In genomic region chr7:119482671-119483070, GRCh38 we compare ENCODE assay signal across 20 cellular contexts.
"Had no signal": no experiment of that assay in that cellular context is flagged by ENCODE, and none has a peak within 500 bp of the region (broad histone marks: within the 10 kb centered on the region; RNA-seq: fewer than 3 reads in every experiment).

No MANE protein-coding gene starts in this region.

- H3K4me3 Mint-ChIP-seq: activated CD4-positive, alpha-beta T cell treated with anti-CD3 and anti-CD28 coated beads, Interleukin-2, amount 10 ng/mL, durations not matched to agents 7 days and 5 days; activated CD8-positive, alpha-beta T cell treated with anti-CD3 and anti-CD28 coated beads, Interleukin-2, amount 10 ng/mL, durations not matched to agents 7 days and 5 days; activated naive CD8-positive, alpha-beta T cell treated with anti-CD3 and anti-CD28 coated beads, Interleukin-2, amount 10 ng/mL, durations not matched to agents 7 days and 5 days; activated T-cell treated with anti-CD3 and anti-CD28 coated beads, Interleukin-2, amount 50 U/mL, for 24 hours; dendritic cell treated with granulocyte-macrophage colony-stimulating factor and Interleukin-4, amounts not matched to agents 40 ng/mL and 50 ng/mL, for 4 days; immature natural killer cell; neural crest cell; stimulated activated naive CD8-positive, alpha-beta T cell treated with anti-CD3 and anti-CD28 coated beads, Interleukin-15, Interleukin-2, amounts not matched to agents 100 ng/mL and 50 ng/mL, for 24 hours had no signal

- H3K36me3 ChIP-seq: cardiac muscle cell, esophagus muscularis mucosa, heart right ventricle, prostate gland, right atrium auricular region, suprapubic skin, transverse colon, uterus had no signal

- H3K4me1 ChIP-seq: esophagus muscularis mucosa, heart right ventricle, prostate gland, right atrium auricular region, suprapubic skin, transverse colon, uterus had no signal

- H3K27me3 ChIP-seq: cardiac muscle cell, esophagus muscularis mucosa, heart right ventricle, right atrium auricular region, suprapubic skin, transverse colon, uterus had no signal

- H3K4me3 ChIP-seq: cardiac muscle cell, esophagus muscularis mucosa, heart right ventricle, prostate gland, right atrium auricular region, suprapubic skin, transverse colon, uterus had no signal

- ATAC-seq: activated CD8-positive, alpha-beta T cell treated with anti-CD3 and anti-CD28 coated beads, Interleukin-2, amount 10 ng/mL, durations not matched to agents 7 days and 5 days; heart right ventricle; left ventricle myocardium superior had no signal

- H3K27ac ChIP-seq: cardiac muscle cell, esophagus muscularis mucosa, heart right ventricle, prostate gland, right atrium auricular region, suprapubic skin, transverse colon, uterus had no signal

- H3K27ac Mint-ChIP-seq: activated CD4-positive, alpha-beta T cell treated with anti-CD3 and anti-CD28 coated beads, Interleukin-2, amount 10 ng/mL, durations not matched to agents 7 days and 5 days; activated CD8-positive, alpha-beta T cell treated with anti-CD3 and anti-CD28 coated beads, Interleukin-2, amount 10 ng/mL, durations not matched to agents 7 days and 5 days; activated naive CD8-positive, alpha-beta T cell treated with anti-CD3 and anti-CD28 coated beads, Interleukin-2, amount 10 ng/mL, durations not matched to agents 7 days and 5 days; activated T-cell treated with anti-CD3 and anti-CD28 coated beads, Interleukin-2, amount 50 U/mL, for 24 hours; activated T-helper 2 cell treated with anti-CD3 and anti-CD28 coated beads, Interferon-gamma antibody, Interleukin-2, Interleukin-4, amounts not matched to agents 10 μg/mL and 5 μg/mL and 100 μg/mL, durations not matched to agents 14 hours and 24 hours and 36 hours; dendritic cell treated with granulocyte-macrophage colony-stimulating factor and Interleukin-4, amounts not matched to agents 40 ng/mL and 50 ng/mL, for 4 days; immature natural killer cell; stimulated activated naive CD8-positive, alpha-beta T cell treated with anti-CD3 and anti-CD28 coated beads, Interleukin-15, Interleukin-2, amounts not matched to agents 100 ng/mL and 50 ng/mL, for 24 hours had no signal

- H3K9me3 ChIP-seq: esophagus muscularis mucosa, prostate gland, right atrium auricular region, suprapubic skin, uterus had no signal

- H3K27me3 Mint-ChIP-seq: activated CD4-positive, alpha-beta T cell treated with anti-CD3 and anti-CD28 coated beads, Interleukin-2, amount 10 ng/mL, durations not matched to agents 7 days and 5 days; activated naive CD8-positive, alpha-beta T cell treated with anti-CD3 and anti-CD28 coated beads, Interleukin-2, amount 10 ng/mL, durations not matched to agents 7 days and 5 days; activated T-cell treated with anti-CD3 and anti-CD28 coated beads, Interleukin-2, amount 50 U/mL, for 24 hours; dendritic cell treated with granulocyte-macrophage colony-stimulating factor and Interleukin-4, amounts not matched to agents 40 ng/mL and 50 ng/mL, for 4 days; stimulated activated naive CD8-positive, alpha-beta T cell treated with anti-CD3 and anti-CD28 coated beads, Interleukin-15, Interleukin-2, amounts not matched to agents 100 ng/mL and 50 ng/mL, for 24 hours had no signal

- H3K4me1 Mint-ChIP-seq: activated CD4-positive, alpha-beta T cell treated with anti-CD3 and anti-CD28 coated beads, Interleukin-2, amount 10 ng/mL, durations not matched to agents 7 days and 5 days; activated naive CD8-positive, alpha-beta T cell treated with anti-CD3 and anti-CD28 coated beads, Interleukin-2, amount 10 ng/mL, durations not matched to agents 7 days and 5 days; immature natural killer cell; neural crest cell had no signal

- DNase-seq: activated CD4-positive, alpha-beta T cell treated with anti-CD3 and anti-CD28 coated beads, Interleukin-2, amount 10 ng/mL, durations not matched to agents 7 days and 5 days; activated CD8-positive, alpha-beta T cell treated with anti-CD3 and anti-CD28 coated beads, Interleukin-2, amount 10 ng/mL, durations not matched to agents 7 days and 5 days; activated naive CD4-positive, alpha-beta T cell treated with Interleukin-2 at 50 U/mL for 16 hours; activated naive CD8-positive, alpha-beta T cell treated with anti-CD3 and anti-CD28 coated beads, Interleukin-2, amount 10 ng/mL, durations not matched to agents 7 days and 5 days; activated T-cell treated with anti-CD3 and anti-CD28 coated beads, Interleukin-2, amount 50 U/mL, for 24 hours; effector CD8-positive, alpha-beta T cell; heart right ventricle; immature natural killer cell; left ventricle myocardium superior; transverse colon; uterus had no signal

- H3K36me3 Mint-ChIP-seq: activated naive CD8-positive, alpha-beta T cell treated with anti-CD3 and anti-CD28 coated beads, Interleukin-2, amount 10 ng/mL, durations not matched to agents 7 days and 5 days had no signal
